Comparison of ENCODE assay signal across 8 cellular contexts in genomic region chr1:86741947-86742572, GRCh38. TPM values are rescaled to one million over a fixed set of nuclear protein-coding genes. Genes with fewer than 3 reads are reported as not detected.
DNase-seq lines count a peak whose midpoint lies in the region; ATAC-seq and TF ChIP-seq lines count a peak whose summit lies in the region.

No MANE protein-coding gene starts in this region.

- peaks cover 3% of the 10 kb centered on the region for H3F3A ChIP-seq in smooth muscle cell (ENCODE audit: low read depth)

- H3K36me3 Mint-ChIP-seq in WTC11 = peaks cover 13% of the 10 kb centered on the region

- POLR2A ChIA-PET in WTC11 (lab: Charles Lee) = no interaction called here

- CTCF ChIA-PET in WTC11 (lab: Charles Lee) = interaction anchor here (0.6 to 1.8 kb wide), 11 partner anchors 9 to 309 kb away, joined by 3 to 23 read pairs (median 3); partner anchors contain the start of gene SH3GLB1

- H3K4me1 Mint-ChIP-seq in WTC11 = no peaks in the 10 kb centered on the region

- no peak overlapping the region for H3K27ac Mint-ChIP-seq in WTC11

- H2AFZ ChIP-seq in Karpas-422 (ENCODE audit: low read length) (no peak overlapping the region), smooth muscle cell (ENCODE audit: low read depth) (no peak overlapping the region)

- no peak overlapping the region for H3K4me3 Mint-ChIP-seq in WTC11

- no peaks in the 10 kb centered on the region for H3K9me2 ChIP-seq in Karpas-422 (replicated peaks; ENCODE audit: insufficient read depth, low read length)

- H3K79me2 ChIP-seq in Karpas-422 (ENCODE audit: low read length) (no peaks in the 10 kb centered on the region), smooth muscle cell (ENCODE audit: low read depth) (no peaks in the 10 kb centered on the region)

- H3K4me3 ChIP-seq in Karpas-422 (ENCODE audit: low read length) (no peak overlapping the region), fibroblast of the aortic adventitia (ENCODE audit: low read depth, low read length) (no peak overlapping the region), smooth muscle cell (no peak overlapping the region)

- H3K36me3 ChIP-seq in Karpas-422 (ENCODE audit: insufficient read depth, low read length) = peaks cover 44% of the 10 kb centered on the region; the same call in 1 of the 2 replicates
- H3K36me3 ChIP-seq in smooth muscle cell (ENCODE audit: low read depth) = peaks cover 27% of the 10 kb centered on the region

- H3K27ac ChIP-seq in Karpas-422 (ENCODE audit: low read length) = no peak overlapping the region
- H3K27ac ChIP-seq in smooth muscle cell (ENCODE audit: low read depth) = no peak overlapping the region

- DNase-seq in NCI-H1417 (lab: John Stamatoyannopoulos, UW) (peak in 2 of 3 experiments; percentile 12 to 47), NCI-H1417 treated with DMSO at 0.1 percent for 48 hours (lab: John Stamatoyannopoulos, UW) (no peak), Karpas-422 (peak; percentile 79), WTC11 (ENCODE audit: low spot score) (no peak), fibroblast of the aortic adventitia (ENCODE audit: low read depth) (peak; percentile 64), smooth muscle cell (lab: John Stamatoyannopoulos, UW; ENCODE audit: unreplicated experiment) (no peak), NCI-H774 (lab: John Stamatoyannopoulos, UW) (no peak), NCI-H345 (lab: John Stamatoyannopoulos, UW) (no peak)

- H3K4me1 ChIP-seq in Karpas-422 (ENCODE audit: low read length) (peaks cover 4% of the 10 kb centered on the region), smooth muscle cell (ENCODE audit: low read depth) (no peaks in the 10 kb centered on the region)

- H3K9me3 Mint-ChIP-seq in WTC11 = no peaks in the 10 kb centered on the region

- ATAC-seq in WTC11 = no peak

- H3K4me2 ChIP-seq in Karpas-422 (ENCODE audit: low read depth, low read length, poor library complexity, severe bottlenecking) (no peak overlapping the region), smooth muscle cell (no peak overlapping the region)

- no peaks in the 10 kb centered on the region for H4K20me1 ChIP-seq in Karpas-422 (ENCODE audit: insufficient read depth, low read depth, low read length)
- peaks cover 43% of the 10 kb centered on the region for H4K20me1 ChIP-seq in smooth muscle cell (ENCODE audit: low read depth)

- TF ChIP-seq CTCF in WTC11 (IDR thresholded peaks at IDR 0.05) (peak; percentile 76), fibroblast of the aortic adventitia (IDR thresholded peaks at IDR 0.05; ENCODE audit: insufficient read depth, low read length) (peak; percentile 53), smooth muscle cell (IDR thresholded peaks at IDR 0.05; ENCODE audit: borderline replicate concordance, insufficient read depth, poor library complexity, severe bottlenecking) (peak; percentile 63)

- H3K9ac ChIP-seq in Karpas-422 (ENCODE audit: low read length) (no peak overlapping the region), smooth muscle cell (ENCODE audit: low read depth) (no peak overlapping the region)

- H3K9me3 ChIP-seq in Karpas-422 (ENCODE audit: low read length) (no peaks in the 10 kb centered on the region), smooth muscle cell (replicated peaks; ENCODE audit: low read depth) (no peaks in the 10 kb centered on the region)

- no peaks in the 10 kb centered on the region for H3K27me3 Mint-ChIP-seq in WTC11 (ENCODE audit: low read depth)

- 60% methylated on average over 6 of the region's 6 CpGs for WGBS in smooth muscle cell (ENCODE audit: low lambda C conversion rate)

- H3K27me3 ChIP-seq in Karpas-422 (ENCODE audit: low read length) (no peaks in the 10 kb centered on the region), smooth muscle cell (ENCODE audit: low read depth) (no peaks in the 10 kb centered on the region)

TF ChIP-seq in WTC11, 78 proteins besides CTCF, POLR2A, EP300 and RAD21:
- no peak for TF ChIP-seq NFATC4 (CRISPR knock-in tag; IDR thresholded peaks at IDR 0.05)
- TF ChIP-seq OVOL2 (CRISPR knock-in tag; IDR thresholded peaks at IDR 0.05; ENCODE audit: borderline replicate concordance) = no peak
- TF ChIP-seq ZNF317 (CRISPR knock-in tag; IDR thresholded peaks at IDR 0.05; ENCODE audit: borderline replicate concordance, low read depth) = no peak
- TF ChIP-seq RORB (CRISPR knock-in tag; IDR thresholded peaks at IDR 0.05) = no peak
- TF ChIP-seq IRF1 (CRISPR knock-in tag; IDR thresholded peaks at IDR 0.05) = no peak
- no peak for TF ChIP-seq ETV6 (CRISPR knock-in tag; IDR thresholded peaks at IDR 0.05)
- no peak for TF ChIP-seq GABPB1 (CRISPR knock-in tag; IDR thresholded peaks at IDR 0.05)
- TF ChIP-seq ZNF396 (CRISPR knock-in tag; IDR thresholded peaks at IDR 0.05; ENCODE audit: borderline replicate concordance) = no peak
- TF ChIP-seq AR (CRISPR knock-in tag; IDR thresholded peaks at IDR 0.05) = no peak
- TF ChIP-seq ZNF263 (CRISPR knock-in tag; IDR thresholded peaks at IDR 0.05; ENCODE audit: low read depth) = no peak
- no peak for TF ChIP-seq NR1H2 (CRISPR knock-in tag; IDR thresholded peaks at IDR 0.05)
- TF ChIP-seq PREB (CRISPR knock-in tag; IDR thresholded peaks at IDR 0.05; ENCODE audit: borderline replicate concordance) = no peak
- TF ChIP-seq ZNF121 (CRISPR knock-in tag; IDR thresholded peaks at IDR 0.05) = no peak

RNA-seq across cellular contexts. Expression of gene SH3GLB1, which starts 37.7 kb away (rescaled TPM):
- 33.4 and 56.6 TPM in 2 replicates for total RNA-seq in Karpas-422 (2014; rRNA removed; shearing (Covaris generic); ENCODE audit: low replicate concordance)
- 32.5 to 36.4 TPM (median 33.8 TPM) in 3 replicates for total RNA-seq in WTC11 (2021)
- 85.3 and 89.5 TPM in 2 replicates for total RNA-seq in fibroblast of the aortic adventitia (ENCODE audit: low replicate concordance)
- total RNA-seq in smooth muscle cell = 69.0 and 89.8 TPM in 2 replicates
- polyA plus RNA-seq in smooth muscle cell = 76.5 and 86.8 TPM in 2 replicates

Comparison
In these comparisons a context has a peak if more than half of its experiments do, and no peak if none do; other contexts are left out.
1. DNase-seq: peak in NCI-H1417 (2 of 3), Karpas-422 (single experiment) and fibroblast of the aortic adventitia (single experiment); none in NCI-H1417 treated with DMSO at 0.1 percent for 48 hours (single experiment), WTC11 (single experiment), smooth muscle cell (single experiment), NCI-H774 (single experiment) and NCI-H345 (single experiment).
2. Peak in every context shown above with its lines, with median percentiles within 50 percentile points of each other: CTCF ChIP-seq.